ENCODE assay signal across 9 cellular contexts in genomic region chr6:113968472-113968871, GRCh38. TPM values are rescaled to one million over a fixed set of nuclear protein-coding genes. Genes with fewer than 3 reads are reported as not detected.
DNase-seq lines count a peak whose midpoint lies in the region; ATAC-seq and TF ChIP-seq lines count a peak whose summit lies in the region.
"Had no signal": no experiment of that assay in that cellular context is flagged by ENCODE, and none has a peak within 500 bp of the region (broad histone marks: within the 10 kb centered on the region; RNA-seq: fewer than 3 reads in every experiment).

No MANE protein-coding gene starts in this region.

- TF ChIP-seq CTCF in WERI-Rb-1 (IDR thresholded peaks at IDR 0.05; ENCODE audit: low read depth, low read length): no peak
- no peak for TF ChIP-seq CTCF in hepatocyte (IDR thresholded peaks at IDR 0.05; ENCODE audit: poor library complexity)
- no peak for TF ChIP-seq CTCF in gastroesophageal sphincter (IDR thresholded peaks at IDR 0.05)

- peaks cover 24% of the 10 kb centered on the region for H3K4me1 ChIP-seq in hepatocyte (ENCODE audit: insufficient read depth)
- H3K4me1 ChIP-seq in skeletal muscle tissue (ENCODE audit: control insufficient read depth in 3 of 3, insufficient read depth in 3 of 3, low read length in 3 of 3): peaks cover 14 to 24% (median 22%) of the 10 kb centered on the region in 3 donors
- peaks cover 4 to 64% (median 5%) of the 10 kb centered on the region in 3 donors for H3K4me1 ChIP-seq in gastroesophageal sphincter

- peak overlapping the region; percentile 85 for H3K4me2 ChIP-seq in hepatocyte

- peaks cover 16% of the 10 kb centered on the region for H3K36me3 ChIP-seq in WERI-Rb-1
- no peaks in the 10 kb centered on the region for H3K36me3 ChIP-seq in hepatocyte (replicated peaks; ENCODE audit: insufficient read depth, low read depth)
- no peaks in the 10 kb centered on the region for H3K36me3 ChIP-seq in skeletal muscle tissue (ENCODE audit: control insufficient read depth in 3 of 3, insufficient read depth in 3 of 3, low read length in 3 of 3)
- no peaks in the 10 kb centered on the region for H3K36me3 ChIP-seq in gastroesophageal sphincter

- no peak for DNase-seq in activated CD4-positive, alpha-beta memory T cell treated with anti-CD3 and anti-CD28 coated beads for 36 hours
- DNase-seq in activated CD4-positive, alpha-beta memory T cell treated with anti-CD3 and anti-CD28 coated beads, Interleukin-2, amount 10 ng/mL, durations not matched to agents 7 days and 5 days: no peak
- DNase-seq in WERI-Rb-1 (no peak), hepatocyte (ENCODE audit: low spot score) (no peak)

- TF ChIP-seq POLR2A in gastroesophageal sphincter (IDR thresholded peaks at IDR 0.05): no peak

- peak overlapping the region in 2 of 3 donors; percentile 12 to 39 for H3K9ac ChIP-seq in skeletal muscle tissue (ENCODE audit: low read depth in 1 of 3, low read length in 3 of 3)

- H2AFZ ChIP-seq in hepatocyte: no peak overlapping the region

- H3K27ac Mint-ChIP-seq in activated CD4-positive, alpha-beta memory T cell treated with anti-CD3 and anti-CD28 coated beads for 36 hours: no peak overlapping the region
- no peak overlapping the region for H3K27ac Mint-ChIP-seq in activated CD4-positive, alpha-beta memory T cell treated with anti-CD3 and anti-CD28 coated beads, Interleukin-2, amount 10 ng/mL, durations not matched to agents 7 days and 5 days

- H3K9me3 ChIP-seq in WERI-Rb-1 (ENCODE audit: severe bottlenecking): peaks cover 5% of the 10 kb centered on the region
- no peaks in the 10 kb centered on the region for H3K9me3 ChIP-seq in hepatocyte (ENCODE audit: low read depth)
- H3K9me3 ChIP-seq in skeletal muscle tissue (ENCODE audit: control insufficient read depth in 3 of 3, low read length in 3 of 3): no peaks in the 10 kb centered on the region
- no peaks in the 10 kb centered on the region for H3K9me3 ChIP-seq in gastroesophageal sphincter

- H3K4me3 Mint-ChIP-seq in activated CD4-positive, alpha-beta memory T cell treated with anti-CD3 and anti-CD28 coated beads for 36 hours: peak overlapping the region; percentile 35
- no peak overlapping the region for H3K4me3 Mint-ChIP-seq in activated CD4-positive, alpha-beta memory T cell treated with anti-CD3 and anti-CD28 coated beads, Interleukin-2, amount 10 ng/mL, durations not matched to agents 7 days and 5 days

- no peaks in the 10 kb centered on the region for H3K9me3 Mint-ChIP-seq in activated CD4-positive, alpha-beta memory T cell treated with anti-CD3 and anti-CD28 coated beads for 36 hours
- no peaks in the 10 kb centered on the region for H3K9me3 Mint-ChIP-seq in activated CD4-positive, alpha-beta memory T cell treated with anti-CD3 and anti-CD28 coated beads, Interleukin-2, amount 10 ng/mL, durations not matched to agents 7 days and 5 days

- no peaks in the 10 kb centered on the region for H3K27me3 ChIP-seq in WERI-Rb-1 (ENCODE audit: insufficient read depth, low read depth, severe bottlenecking)
- no peaks in the 10 kb centered on the region for H3K27me3 ChIP-seq in hepatocyte
- no peaks in the 10 kb centered on the region for H3K27me3 ChIP-seq in skeletal muscle tissue (ENCODE audit: control insufficient read depth in 3 of 3, insufficient read depth in 3 of 3, low read length in 3 of 3)
- H3K27me3 ChIP-seq in gastroesophageal sphincter: no peaks in the 10 kb centered on the region

- peaks cover 64% of the 10 kb centered on the region for H4K20me1 ChIP-seq in hepatocyte (ENCODE audit: insufficient read depth, poor library complexity, severe bottlenecking)

- intact Hi-C loops in activated CD4-positive, alpha-beta memory T cell treated with anti-CD3 and anti-CD28 coated beads for 36 hours (cut with micrococcal nuclease): no loop called here

- peaks cover 42% of the 10 kb centered on the region for H3K4me1 Mint-ChIP-seq in activated CD4-positive, alpha-beta memory T cell treated with anti-CD3 and anti-CD28 coated beads for 36 hours (ENCODE audit: low read depth)
- peaks cover 22% of the 10 kb centered on the region for H3K4me1 Mint-ChIP-seq in activated CD4-positive, alpha-beta memory T cell treated with anti-CD3 and anti-CD28 coated beads, Interleukin-2, amount 10 ng/mL, durations not matched to agents 7 days and 5 days

- 33% methylated on average over 6 of the region's 6 CpGs for WGBS in hepatocyte (ENCODE audit: low lambda C conversion rate, missing lambda C conversion rate)
- 54 to 56% methylated on average over 6 of the region's 6 CpGs for WGBS in gastroesophageal sphincter (ENCODE audit: low coverage in 1 of 2), 2 donors

- POLR2A ChIA-PET in activated CD4-positive, alpha-beta memory T cell treated with anti-CD3 and anti-CD28 coated beads for 36 hours (lab: Charles Lee): no interaction called here
- POLR2A ChIA-PET in activated CD4-positive, alpha-beta memory T cell treated with anti-CD3 and anti-CD28 coated beads, Interleukin-2, amount 10 ng/mL, durations not matched to agents 7 days and 5 days (lab: Charles Lee): no interaction called here

- peaks cover 79% of the 10 kb centered on the region for H3K79me2 ChIP-seq in hepatocyte

- no peak for TF ChIP-seq EP300 in gastroesophageal sphincter (IDR thresholded peaks at IDR 0.05)

- H3K27ac ChIP-seq in WERI-Rb-1: no peak overlapping the region
- H3K27ac ChIP-seq in hepatocyte: no peak overlapping the region
- no peak overlapping the region for H3K27ac ChIP-seq in skeletal muscle tissue (ENCODE audit: low read depth, low read length)
- no peak overlapping the region for H3K27ac ChIP-seq in gastroesophageal sphincter

- no peak for ATAC-seq in GM19395 (IDR thresholded peaks at IDR 0.05; ENCODE audit: unreplicated experiment)
- no peak for ATAC-seq in gastroesophageal sphincter
- no peak for ATAC-seq in GM18858 (IDR thresholded peaks at IDR 0.05; ENCODE audit: unreplicated experiment)

- no peaks in the 10 kb centered on the region for H3K9me2 ChIP-seq in hepatocyte (replicated peaks; ENCODE audit: insufficient read depth)

- no peaks in the 10 kb centered on the region for H3K27me3 Mint-ChIP-seq in activated CD4-positive, alpha-beta memory T cell treated with anti-CD3 and anti-CD28 coated beads for 36 hours
- no peaks in the 10 kb centered on the region for H3K27me3 Mint-ChIP-seq in activated CD4-positive, alpha-beta memory T cell treated with anti-CD3 and anti-CD28 coated beads, Interleukin-2, amount 10 ng/mL, durations not matched to agents 7 days and 5 days

- CTCF ChIA-PET in activated CD4-positive, alpha-beta memory T cell treated with anti-CD3 and anti-CD28 coated beads for 36 hours (lab: Charles Lee): interaction anchor here (0.8 to 2.5 kb wide), 3 partner anchors 18 to 110 kb away, joined by 3 to 8 read pairs (median 6); no protein-coding TSS in a partner anchor
- CTCF ChIA-PET in activated CD4-positive, alpha-beta memory T cell treated with anti-CD3 and anti-CD28 coated beads, Interleukin-2, amount 10 ng/mL, durations not matched to agents 7 days and 5 days (lab: Charles Lee): interaction anchor here (1.3 to 1.6 kb wide), 3 partner anchors 13 to 140 kb away, joined by 3 to 6 read pairs (median 3); no protein-coding TSS in a partner anchor

- peaks cover 5% of the 10 kb centered on the region for H3K36me3 Mint-ChIP-seq in activated CD4-positive, alpha-beta memory T cell treated with anti-CD3 and anti-CD28 coated beads for 36 hours
- H3K36me3 Mint-ChIP-seq in activated CD4-positive, alpha-beta memory T cell treated with anti-CD3 and anti-CD28 coated beads, Interleukin-2, amount 10 ng/mL, durations not matched to agents 7 days and 5 days (ENCODE audit: low read depth): no peaks in the 10 kb centered on the region

- H3K4me3 ChIP-seq in WERI-Rb-1 (ENCODE audit: low read depth, low read length): peak overlapping the region; percentile 99; the same call in 1 of the 2 replicates
- peak overlapping the region; percentile 99 for H3K4me3 ChIP-seq in hepatocyte
- H3K4me3 ChIP-seq in skeletal muscle tissue (ENCODE audit: low read length in 3 of 3): peak overlapping the region in 2 of 3 donors; percentile 10 to 37
- peak overlapping the region in 1 of 2 donors; percentile 7 for H3K4me3 ChIP-seq in gastroesophageal sphincter
- H3K4me3 ChIP-seq: lung had no signal

RNA-seq across cellular contexts. Expression of gene HDAC2, which starts 2.5 kb away (rescaled TPM):
- 10 to 100 TPM; 93.7 to 95.1 TPM for total RNA-seq in activated CD4-positive, alpha-beta memory T cell treated with anti-CD3 and anti-CD28 coated beads for 36 hours
- total RNA-seq in activated CD4-positive, alpha-beta memory T cell treated with anti-CD3 and anti-CD28 coated beads, Interleukin-2, amount 10 ng/mL, durations not matched to agents 7 days and 5 days: 10 to 100 TPM; 64.0 to 64.8 TPM
- total RNA-seq in hepatocyte (139 and 148 TPM in 2 replicates), skeletal muscle tissue (64.2 TPM), gastroesophageal sphincter (10 to 100 TPM; 44.7 to 71.2 (median 52.5) TPM)
- polyA plus RNA-seq in hepatocyte: 147 and 173 TPM in 2 replicates
